ENCODE assay signal across 9 cellular contexts in the genomic region with DNA sequence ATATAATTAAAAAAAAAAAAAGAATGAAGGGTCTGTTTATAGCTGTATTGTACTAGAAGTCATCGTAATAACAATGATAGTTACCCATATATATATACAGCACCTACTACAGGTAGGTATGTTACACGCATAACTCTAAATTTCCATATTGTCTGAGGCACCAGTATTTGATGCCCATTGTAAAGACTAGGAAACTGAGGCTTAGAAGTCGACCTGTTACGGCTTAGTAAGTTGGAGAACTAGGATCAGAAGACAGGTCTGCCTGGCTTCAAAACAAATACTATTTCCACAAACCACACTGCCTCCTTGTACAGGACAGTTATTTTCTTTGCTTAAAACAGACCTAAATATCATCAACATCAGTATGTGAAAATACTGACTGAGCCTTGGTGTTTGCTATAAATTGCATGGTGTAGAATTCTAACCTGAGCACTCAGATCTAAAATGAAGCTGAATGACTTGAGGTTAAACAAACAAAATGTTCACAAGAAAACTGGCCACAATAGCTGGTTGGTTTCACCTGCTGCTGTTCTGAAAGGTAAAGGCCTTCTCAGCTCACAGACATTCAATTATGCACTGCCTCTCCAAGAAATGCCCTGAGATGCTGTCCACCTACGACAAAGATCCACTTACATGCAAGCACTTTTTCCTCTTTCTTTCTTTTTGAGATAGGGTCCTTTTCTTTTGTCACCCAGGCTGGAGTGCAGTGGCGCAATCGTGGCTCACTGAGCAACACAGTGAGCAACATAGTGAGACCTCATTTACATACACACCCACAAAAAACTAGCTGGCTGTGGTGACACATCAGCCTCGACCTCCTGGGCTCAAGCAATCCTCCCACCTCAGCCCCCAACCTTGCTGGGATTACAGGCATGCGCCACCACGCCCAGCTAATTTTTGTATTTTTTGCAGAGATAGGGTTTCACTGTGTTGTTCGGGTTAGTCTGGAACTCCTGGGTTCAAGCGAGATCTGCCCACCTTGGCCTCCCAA. TPM values are rescaled to one million over a fixed set of nuclear protein-coding genes. Genes with fewer than 3 reads are reported as not detected.
DNase-seq lines count a peak whose midpoint lies in the region; ATAC-seq and TF ChIP-seq lines count a peak whose summit lies in the region.
"Had no signal": no experiment of that assay in that cellular context is flagged by ENCODE, and none has a peak within 500 bp of the region (broad histone marks: within the 10 kb centered on the region; RNA-seq: fewer than 3 reads in every experiment).

No MANE protein-coding gene starts in this region.

- no TSS peak for BruUV-seq in Calu3 (replicated peaks; lab: Mats Ljungman, UMichigan)
- TSS peak; percentile 20 for BruUV-seq in HCT116 (replicated peaks; lab: Mats Ljungman, UMichigan)

- RAD21 ChIA-PET in HCT116 (lab: Charles Lee; ENCODE audit: low non-redundant PET in 1 of 2, low total read pairs in 2 of 2, uncharacterized antibody in 2 of 2, unreplicated experiment in 2 of 2): no interaction called here

- no peaks in the 10 kb centered on the region for H4K20me1 ChIP-seq in HCT116 (ENCODE audit: insufficient read depth)

- H3K27ac Mint-ChIP-seq in Calu3 (ENCODE audit: unreplicated experiment) (peak overlapping the region; percentile 24), T-helper 17 cell (no peak overlapping the region)

- no peak for ATAC-seq in HCT116
- ATAC-seq in activated T-cell treated with anti-CD3 and anti-CD28 coated beads, Interleukin-2, amount 50 U/mL, for 4 hours: peak; percentile 77 to 94
- no peak for ATAC-seq in T-helper 17 cell
- no peak for ATAC-seq in left lobe of liver

- DNase-seq in Calu3 (peak; percentile 20), HCT116 (ENCODE audit: low read depth, low spot score) (no peak), T-helper 17 cell (no peak), left lobe of liver (ENCODE audit: low spot score) (no peak), NCI-H345 (lab: John Stamatoyannopoulos, UW) (no peak), germinal center (ENCODE audit: low spot score) (no peak)
- DNase-seq in activated T-cell treated with anti-CD3 and anti-CD28 coated beads, Interleukin-2, amount 50 U/mL, for 4 hours: no peak

- peak overlapping the region; percentile 54 for H3K4me2 ChIP-seq in HCT116 (ENCODE audit: low read length)

- no peak overlapping the region for H2AFZ ChIP-seq in HCT116 (ENCODE audit: low read depth, low read length, poor library complexity, severe bottlenecking)

- H3K36me3 ChIP-seq in HCT116 (ENCODE audit: control insufficient read depth in 1 of 2, insufficient read depth in 2 of 2, low read length in 2 of 2) (peaks cover 18 to 57% of the 10 kb centered on the region in 2 experiments), mucosa of rectum (ENCODE audit: control insufficient read depth in 2 of 2, insufficient read depth in 2 of 2, low read length in 2 of 2) (peaks cover 7 to 31% of the 10 kb centered on the region in 2 donors)

- no peaks in the 10 kb centered on the region for H3K9me3 Mint-ChIP-seq in Calu3 (ENCODE audit: low read depth, unreplicated experiment)
- no peaks in the 10 kb centered on the region for H3K9me3 Mint-ChIP-seq in activated T-cell treated with anti-CD3 and anti-CD28 coated beads, Interleukin-2, amount 50 U/mL, for 4 hours

- no peak for TF ChIP-seq POLR2A in HCT116 (IDR thresholded peaks at IDR 0.05; ENCODE audit: borderline replicate concordance, extremely low read depth, insufficient read depth, insufficient read length)

- H3K4me3 ChIP-seq in HCT116 (replicated peaks in 1 of 2; ENCODE audit: low read depth in 1 of 2, low read length in 2 of 2): no peak overlapping the region
- no peak overlapping the region for H3K4me3 ChIP-seq in mucosa of rectum (ENCODE audit: low read length in 2 of 2)

- intact Hi-C loops in Calu3 (cut with micrococcal nuclease; ENCODE audit: unreplicated experiment): loop anchor here (10.0 kb wide), 1 partner anchor 133 kb away; no protein-coding TSS in a partner anchor
- intact Hi-C loops in HCT116 (cut with micrococcal nuclease): no loop called here

- CTCF ChIA-PET in Calu3 (lab: Charles Lee) (interaction anchor here (0.5 to 2.2 kb wide), 4 partner anchors 62 to 1416 kb away, joined by 3 to 6 read pairs (median 3); no protein-coding TSS in a partner anchor), HCT116 (lab: Charles Lee) (no interaction called here)

- no peaks in the 10 kb centered on the region for H3K9me2 ChIP-seq in HCT116 (ENCODE audit: insufficient read depth)

- H3K4me1 Mint-ChIP-seq in Calu3 (ENCODE audit: low read depth, unreplicated experiment) (peaks cover 35% of the 10 kb centered on the region), T-helper 17 cell (peaks cover 11% of the 10 kb centered on the region)
- H3K4me1 Mint-ChIP-seq in activated T-cell treated with anti-CD3 and anti-CD28 coated beads, Interleukin-2, amount 50 U/mL, for 4 hours (ENCODE audit: low read depth): peaks cover 25% of the 10 kb centered on the region

- H3K27ac ChIP-seq in HCT116 (ENCODE audit: low read depth, low read length) (0 out of 2 replicates have a peak overlapping the region, but pooled peaks have one; percentile 2), mucosa of rectum (ENCODE audit: low read depth in 2 of 2, low read length in 2 of 2) (peak overlapping the region; percentile 4 to 53)

- TF ChIP-seq CTCF in Calu3 (IDR thresholded peaks at IDR 0.05; ENCODE audit: unreplicated experiment) (no peak), HCT116 (IDR thresholded peaks at IDR 0.05 in 2 of 3, conservative IDR thresholded peaks at IDR 0.05 in 1 of 3; ENCODE audit: borderline replicate concordance in 1 of 3, insufficient read depth in 1 of 3, low read depth in 2 of 3, low read length in 2 of 3) (peak in 2 of 3 experiments; percentile 4 to 30; a peak in 2 of 6 replicates)

- H3K9me3 ChIP-seq in HCT116 (ENCODE audit: control insufficient read depth in 1 of 2, insufficient read depth in 1 of 2, low read depth in 1 of 2, low read length in 2 of 2): no peaks in the 10 kb centered on the region
- H3K9me3 ChIP-seq in mucosa of rectum (ENCODE audit: control insufficient read depth in 2 of 2, low read length in 2 of 2): no peaks in the 10 kb centered on the region
- H3K9me3 ChIP-seq in T-helper 17 cell (ENCODE audit: control insufficient read depth, low read length, poor library complexity, severe bottlenecking): no peaks in the 10 kb centered on the region

- H3K4me1 ChIP-seq in HCT116 (ENCODE audit: control insufficient read depth in 1 of 2, insufficient read depth in 2 of 2, low read length in 2 of 2): peaks cover 44 to 58% of the 10 kb centered on the region in 2 experiments
- peaks cover 14 to 18% of the 10 kb centered on the region in 2 donors for H3K4me1 ChIP-seq in mucosa of rectum (ENCODE audit: control insufficient read depth in 2 of 2, insufficient read depth in 2 of 2, low read length in 2 of 2)

- H3K79me2 ChIP-seq in HCT116 (ENCODE audit: insufficient read depth, low read length): peaks cover 100% of the 10 kb centered on the region

- H3K4me3 Mint-ChIP-seq in Calu3 (ENCODE audit: low read depth, unreplicated experiment) (no peak overlapping the region), T-helper 17 cell (no peak overlapping the region)
- no peak overlapping the region for H3K4me3 Mint-ChIP-seq in activated T-cell treated with anti-CD3 and anti-CD28 coated beads, Interleukin-2, amount 50 U/mL, for 4 hours

- H3K9ac ChIP-seq in HCT116 (ENCODE audit: low read length) (peak overlapping the region; percentile 15; the same call in 1 of the 2 replicates), mucosa of rectum (ENCODE audit: low read depth in 1 of 2, low read length in 2 of 2) (no peak overlapping the region)

- POLR2A ChIA-PET in HCT116 (lab: Charles Lee): interaction anchor here (1.7 kb wide), 1 partner anchor 35 kb away, joined by 4 read pairs; a partner anchor contains a TSS

- TF ChIP-seq RAD21 in HCT116 (IDR thresholded peaks at IDR 0.05; ENCODE audit: low read depth): no peak

- H3K27me3 Mint-ChIP-seq in Calu3 (ENCODE audit: unreplicated experiment) (no peaks in the 10 kb centered on the region), T-helper 17 cell (no peaks in the 10 kb centered on the region)
- no peaks in the 10 kb centered on the region for H3K27me3 Mint-ChIP-seq in activated T-cell treated with anti-CD3 and anti-CD28 coated beads, Interleukin-2, amount 50 U/mL, for 4 hours (ENCODE audit: low read depth)

- H3K27me3 ChIP-seq in HCT116 (ENCODE audit: insufficient read depth, low read length): no peaks in the 10 kb centered on the region
- no peaks in the 10 kb centered on the region for H3K27me3 ChIP-seq in mucosa of rectum (ENCODE audit: control insufficient read depth in 2 of 2, insufficient read depth in 2 of 2, low read length in 2 of 2)

- H3K36me3 Mint-ChIP-seq in Calu3 (ENCODE audit: insufficient read depth, unreplicated experiment): peaks cover 45% of the 10 kb centered on the region
- peaks cover 19% of the 10 kb centered on the region for H3K36me3 Mint-ChIP-seq in activated T-cell treated with anti-CD3 and anti-CD28 coated beads, Interleukin-2, amount 50 U/mL, for 4 hours (ENCODE audit: insufficient read depth)
- no peaks in the 10 kb centered on the region for H3K36me3 Mint-ChIP-seq in T-helper 17 cell (ENCODE audit: low read depth)

TF ChIP-seq in HCT116, 20 proteins besides CTCF, POLR2A, EP300 and RAD21:
- TF ChIP-seq, protein P1, sequence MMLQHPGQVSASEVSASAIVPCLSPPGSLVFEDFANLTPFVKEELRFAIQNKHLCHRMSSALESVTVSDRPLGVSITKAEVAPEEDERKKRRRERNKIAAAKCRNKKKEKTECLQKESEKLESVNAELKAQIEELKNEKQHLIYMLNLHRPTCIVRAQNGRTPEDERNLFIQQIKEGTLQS (IDR thresholded peaks at IDR 0.05): no peak
- TF ChIP-seq CEBPB (IDR thresholded peaks at IDR 0.05; ENCODE audit: low read depth): peak; percentile 45; the same call in 1 of the 2 replicates

RNA-seq across cellular contexts. Expression of a gene that starts 35.7 kb away (rescaled TPM):
- total RNA-seq in Calu3 (2022) (38.1 and 42.9 TPM in 2 replicates), HCT116 (2021; ENCODE audit: unreplicated experiment) (83.3 TPM), T-helper 17 cell (10 to 100 TPM; 22.3 to 31.2 TPM), left lobe of liver (18.9 TPM)
- polyA plus RNA-seq in HCT116 (2012): 35.7 and 37.1 TPM in 2 replicates
- 10 to 100 TPM; 17.0 to 20.7 (median 18.2) TPM for total RNA-seq in activated T-cell treated with anti-CD3 and anti-CD28 coated beads, Interleukin-2, amount 50 U/mL, for 4 hours

RNA-seq across cellular contexts. Expression of a gene that starts 58.2 kb away (rescaled TPM):
- total RNA-seq in Calu3 (2022) (not detected in 2 replicates), HCT116 (2021; ENCODE audit: unreplicated experiment) (not detected), T-helper 17 cell (not detected), left lobe of liver (65.3 TPM)
- polyA plus RNA-seq in HCT116 (2012): not detected in 2 replicates
- not detected for total RNA-seq in activated T-cell treated with anti-CD3 and anti-CD28 coated beads, Interleukin-2, amount 50 U/mL, for 4 hours
- polyA plus RNA-seq: adipose tissue had no signal

Comparison
In these comparisons a context has a peak if more than half of its experiments do, and no peak if none do; other contexts are left out.
1. ATAC-seq: peak in activated T-cell treated with anti-CD3 and anti-CD28 coated beads, Interleukin-2, amount 50 U/mL, for 4 hours (2 of 2); none in HCT116 (single experiment), T-helper 17 cell (single experiment) and left lobe of liver (single experiment).
2. RNA of a gene that starts 58.2 kb away (total RNA-seq): 65.3 TPM in left lobe of liver (single experiment); not detected in Calu3, not detected in HCT116 (single experiment), not detected in activated T-cell treated with anti-CD3 and anti-CD28 coated beads, Interleukin-2, amount 50 U/mL, for 4 hours and not detected in T-helper 17 cell; every median in the first group is over 10 times any median in the second.